ENCODE assay signal across 25 cellular contexts in the genomic region with DNA sequence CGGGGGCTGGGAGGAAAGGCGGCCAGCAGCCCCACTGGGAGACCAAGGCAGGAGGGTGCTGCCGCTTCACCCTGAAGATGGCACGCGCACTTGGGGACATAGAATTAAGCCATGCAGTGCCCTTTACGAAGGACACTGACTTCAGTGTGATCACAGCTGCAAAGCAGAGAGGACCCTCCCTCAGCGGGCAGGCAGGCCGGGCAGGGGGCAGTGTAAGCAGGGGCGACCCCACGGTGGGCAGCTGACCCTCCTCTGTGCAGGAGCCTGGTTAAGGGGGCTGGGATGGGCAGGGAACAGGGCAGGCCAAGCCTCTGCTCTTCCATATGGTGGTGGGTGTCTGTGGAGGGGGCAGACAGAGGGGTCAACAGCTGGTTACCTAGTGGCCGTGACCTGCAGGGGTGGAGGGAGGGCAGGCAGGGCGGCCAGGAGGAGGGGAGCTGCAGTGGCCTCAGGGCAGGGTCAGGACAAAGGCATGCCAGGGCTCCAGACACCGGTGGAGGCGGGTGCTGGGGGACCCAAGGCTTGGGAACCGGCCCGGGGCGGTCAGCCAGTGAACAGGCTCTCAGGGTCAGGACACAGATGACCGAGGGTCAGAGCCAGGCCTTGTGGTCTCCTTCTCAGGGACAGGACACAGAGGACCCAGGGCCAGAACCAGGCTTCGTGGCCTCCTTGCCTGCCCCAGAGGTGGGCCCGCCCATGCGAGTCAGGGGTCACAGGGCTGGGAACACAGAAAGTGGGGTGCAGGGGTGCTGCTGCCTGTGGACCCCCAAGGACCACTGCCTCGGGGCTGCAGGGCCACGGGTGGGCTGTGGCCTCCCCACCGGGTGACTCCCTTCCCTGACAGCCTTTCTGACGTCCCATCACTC. TPM values are rescaled to one million over a fixed set of nuclear protein-coding genes. Genes with fewer than 3 reads are reported as not detected.
DNase-seq lines count a peak whose midpoint lies in the region; ATAC-seq and TF ChIP-seq lines count a peak whose summit lies in the region.
"Had no signal": no experiment of that assay in that cellular context is flagged by ENCODE, and none has a peak within 500 bp of the region (broad histone marks: within the 10 kb centered on the region; RNA-seq: fewer than 3 reads in every experiment).

No MANE protein-coding gene starts in this region.

- no peaks in the 10 kb centered on the region for H3K9me3 Mint-ChIP-seq in activated naive CD4-positive, alpha-beta T cell treated with anti-CD3 and anti-CD28 coated beads, Interleukin-2, amount 10 ng/mL, durations not matched to agents 7 days and 5 days
- H3K9me3 Mint-ChIP-seq in nephron (no peaks in the 10 kb centered on the region), type B pancreatic cell (no peaks in the 10 kb centered on the region)
- no peaks in the 10 kb centered on the region for H3K9me3 Mint-ChIP-seq in activated CD4-positive, alpha-beta memory T cell treated with anti-CD3 and anti-CD28 coated beads, Interleukin-2, amount 10 ng/mL, durations not matched to agents 7 days and 5 days
- H3K9me3 Mint-ChIP-seq: H9 had no signal

- peaks cover 59% of the 10 kb centered on the region for H3K27me3 Mint-ChIP-seq in activated naive CD4-positive, alpha-beta T cell treated with anti-CD3 and anti-CD28 coated beads, Interleukin-2, amount 10 ng/mL, durations not matched to agents 7 days and 5 days
- H3K27me3 Mint-ChIP-seq in T-helper 17 cell: no peaks in the 10 kb centered on the region
- peaks cover 43% of the 10 kb centered on the region for H3K27me3 Mint-ChIP-seq in nephron (ENCODE audit: low read depth)
- H3K27me3 Mint-ChIP-seq in type B pancreatic cell: peaks cover 14% of the 10 kb centered on the region
- H3K27me3 Mint-ChIP-seq in activated CD4-positive, alpha-beta memory T cell treated with anti-CD3 and anti-CD28 coated beads, Interleukin-2, amount 10 ng/mL, durations not matched to agents 7 days and 5 days: peaks cover 12% of the 10 kb centered on the region

- ATAC-seq in T-helper 17 cell: no peak
- ATAC-seq: GM12878 had no signal

- CTCF ChIA-PET in activated naive CD4-positive, alpha-beta T cell treated with anti-CD3 and anti-CD28 coated beads, Interleukin-2, amount 10 ng/mL, durations not matched to agents 7 days and 5 days (lab: Charles Lee): interaction anchor here (1.1 kb wide), 1 partner anchor 152 kb away, joined by 3 read pairs; no protein-coding TSS in a partner anchor
- CTCF ChIA-PET in activated CD4-positive, alpha-beta memory T cell treated with anti-CD3 and anti-CD28 coated beads, Interleukin-2, amount 10 ng/mL, durations not matched to agents 7 days and 5 days (lab: Charles Lee): interaction anchor here (1.4 to 1.8 kb wide), 2 partner anchors 22 to 171 kb away, joined by 5 to 7 read pairs; partner anchors contain the start of gene PHRF1

- DNase-seq in activated naive CD4-positive, alpha-beta T cell treated with anti-CD3 and anti-CD28 coated beads, Interleukin-2, amount 10 ng/mL, durations not matched to agents 7 days and 5 days: no peak
- no peak for DNase-seq in activated naive CD4-positive, alpha-beta T cell treated with anti-CD3 and anti-CD28 coated beads, Interleukin-2, amount 50 U/mL, for 16 hours
- no peak for DNase-seq in T-helper 17 cell
- DNase-seq in type B pancreatic cell (ENCODE audit: extremely low spot score, unreplicated experiment): no peak
- DNase-seq in activated effector memory CD4-positive, alpha-beta T cell treated with Interleukin-2 at 50 U/mL for 16 hours: no peak
- DNase-seq in activated CD4-positive, alpha-beta memory T cell treated with anti-CD3 and anti-CD28 coated beads, Interleukin-2, amount 10 ng/mL, durations not matched to agents 7 days and 5 days: no peak
- no peak for DNase-seq in cardiac septum (ENCODE audit: low spot score)
- DNase-seq: AML-193; DMS79; H9; MV-4-11; NCI-H1105 treated with DMSO at 0.1 percent for 48 hours; NCI-H1694; NCI-H2081; NCI-H2171; NCI-H345; NCI-H524; NCI-H774; NK-92 treated with Interleukin-12 subunit alpha and Interleukin-12 subunit beta, amount 100 ng/mL, for 24 hours; SIG-M5; SK-N-SH had no signal

- peak overlapping the region; percentile 3 for H3K4me3 Mint-ChIP-seq in activated naive CD4-positive, alpha-beta T cell treated with anti-CD3 and anti-CD28 coated beads, Interleukin-2, amount 10 ng/mL, durations not matched to agents 7 days and 5 days
- H3K4me3 Mint-ChIP-seq in T-helper 17 cell (peak overlapping the region; percentile 36), nephron (peak overlapping the region in 2 of 3 experiments; percentile 34 to 56), type B pancreatic cell (peak overlapping the region; percentile 39)
- H3K4me3 Mint-ChIP-seq in activated CD4-positive, alpha-beta memory T cell treated with anti-CD3 and anti-CD28 coated beads, Interleukin-2, amount 10 ng/mL, durations not matched to agents 7 days and 5 days: no peak overlapping the region

- POLR2A ChIA-PET in activated CD4-positive, alpha-beta memory T cell treated with anti-CD3 and anti-CD28 coated beads, Interleukin-2, amount 10 ng/mL, durations not matched to agents 7 days and 5 days (lab: Charles Lee): interaction anchor here (2.0 to 5.9 kb wide), 2 partner anchors 15 to 142 kb away, joined by 11 to 25 read pairs; partner anchors contain the start of genes DEAF1 and TMEM80

- H3K4me1 Mint-ChIP-seq in activated naive CD4-positive, alpha-beta T cell treated with anti-CD3 and anti-CD28 coated beads, Interleukin-2, amount 10 ng/mL, durations not matched to agents 7 days and 5 days: peaks cover 7% of the 10 kb centered on the region
- no peaks in the 10 kb centered on the region for H3K4me1 Mint-ChIP-seq in T-helper 17 cell
- H3K4me1 Mint-ChIP-seq in nephron: no peaks in the 10 kb centered on the region
- H3K4me1 Mint-ChIP-seq in type B pancreatic cell (ENCODE audit: unreplicated experiment): no peaks in the 10 kb centered on the region
- peaks cover 4% of the 10 kb centered on the region for H3K4me1 Mint-ChIP-seq in activated CD4-positive, alpha-beta memory T cell treated with anti-CD3 and anti-CD28 coated beads, Interleukin-2, amount 10 ng/mL, durations not matched to agents 7 days and 5 days

- TF ChIP-seq CTCF in nephron (IDR thresholded peaks at IDR 0.05; ENCODE audit: unreplicated experiment in 3 of 3): no peak
- TF ChIP-seq CTCF in type B pancreatic cell (conservative IDR thresholded peaks at IDR 0.05): no peak

- no peaks in the 10 kb centered on the region for H3K36me3 Mint-ChIP-seq in activated naive CD4-positive, alpha-beta T cell treated with anti-CD3 and anti-CD28 coated beads, Interleukin-2, amount 10 ng/mL, durations not matched to agents 7 days and 5 days
- H3K36me3 Mint-ChIP-seq in T-helper 17 cell (ENCODE audit: low read depth): peaks cover 2% of the 10 kb centered on the region
- no peaks in the 10 kb centered on the region for H3K36me3 Mint-ChIP-seq in nephron (ENCODE audit: low read depth)
- no peaks in the 10 kb centered on the region for H3K36me3 Mint-ChIP-seq in type B pancreatic cell
- no peaks in the 10 kb centered on the region for H3K36me3 Mint-ChIP-seq in activated CD4-positive, alpha-beta memory T cell treated with anti-CD3 and anti-CD28 coated beads, Interleukin-2, amount 10 ng/mL, durations not matched to agents 7 days and 5 days (ENCODE audit: low read depth)

- no peak overlapping the region for H3K27ac Mint-ChIP-seq in activated naive CD4-positive, alpha-beta T cell treated with anti-CD3 and anti-CD28 coated beads, Interleukin-2, amount 10 ng/mL, durations not matched to agents 7 days and 5 days
- H3K27ac Mint-ChIP-seq in T-helper 17 cell (peak overlapping the region; percentile 74), nephron (no peak overlapping the region), type B pancreatic cell (no peak overlapping the region)
- no peak overlapping the region for H3K27ac Mint-ChIP-seq in activated CD4-positive, alpha-beta memory T cell treated with anti-CD3 and anti-CD28 coated beads, Interleukin-2, amount 10 ng/mL, durations not matched to agents 7 days and 5 days
- H3K27ac Mint-ChIP-seq: H9 had no signal

- H3K9me3 ChIP-seq in T-helper 17 cell (ENCODE audit: control insufficient read depth, low read length, poor library complexity, severe bottlenecking): no peaks in the 10 kb centered on the region
- H3K9me3 ChIP-seq: SK-N-SH had no signal

- intact Hi-C loops in cardiac septum (cut with DNase I): no loop called here

RNA-seq across cellular contexts. Expression of gene LMNTD2, which starts 7.2 kb away (rescaled TPM):
- total RNA-seq in T-helper 17 cell: 1 to 10 TPM; 3.8 to 6.0 TPM
- 6.7 and 7.2 TPM in 2 replicates for total RNA-seq in type B pancreatic cell (ENCODE audit: low replicate concordance)
- 1 to 10 TPM; 2.5 to 3.2 TPM for total RNA-seq in activated CD4-positive, alpha-beta memory T cell treated with anti-CD3 and anti-CD28 coated beads, Interleukin-2, amount 10 ng/mL, durations not matched to agents 7 days and 5 days
- 0.40 TPM for total RNA-seq in cardiac septum

RNA-seq across cellular contexts. Expression of gene RASSF7, which starts 7.5 kb away (rescaled TPM):
- total RNA-seq in T-helper 17 cell: 10 to 100 TPM; 24.6 to 29.4 TPM
- 35.7 and 75.8 TPM in 2 replicates for total RNA-seq in type B pancreatic cell (ENCODE audit: low replicate concordance)
- total RNA-seq in activated CD4-positive, alpha-beta memory T cell treated with anti-CD3 and anti-CD28 coated beads, Interleukin-2, amount 10 ng/mL, durations not matched to agents 7 days and 5 days: 10 to 100 TPM; 32.7 to 32.8 TPM
- total RNA-seq in cardiac septum: 2.6 TPM

RNA-seq across cellular contexts. Expression of gene LRRC56, which starts 16.0 kb away (rescaled TPM):
- 1 to 10 TPM; 5.7 to 5.8 TPM for total RNA-seq in T-helper 17 cell
- 1.7 and 1.8 TPM in 2 replicates for total RNA-seq in type B pancreatic cell (ENCODE audit: low replicate concordance)
- 1 to 10 TPM; 2.2 to 2.5 TPM for total RNA-seq in activated CD4-positive, alpha-beta memory T cell treated with anti-CD3 and anti-CD28 coated beads, Interleukin-2, amount 10 ng/mL, durations not matched to agents 7 days and 5 days
- total RNA-seq in cardiac septum: 0.38 TPM
- total RNA-seq: A172, HT1080 had no signal

RNA-seq across cellular contexts. Expression of gene HRAS, which starts 17.9 kb away (rescaled TPM):
- total RNA-seq in T-helper 17 cell (10 to 100 TPM; 31.4 TPM), type B pancreatic cell (ENCODE audit: low replicate concordance) (54.6 and 63.1 TPM in 2 replicates), cardiac septum (75.9 TPM)
- total RNA-seq in activated CD4-positive, alpha-beta memory T cell treated with anti-CD3 and anti-CD28 coated beads, Interleukin-2, amount 10 ng/mL, durations not matched to agents 7 days and 5 days: 10 to 100 TPM; 45.1 to 52.5 TPM

RNA-seq across cellular contexts. Expression of gene PHRF1, which starts 23.0 kb away (rescaled TPM):
- 10 to 100 TPM; 36.7 to 44.8 TPM for total RNA-seq in T-helper 17 cell
- 38.7 and 40.8 TPM in 2 replicates for total RNA-seq in type B pancreatic cell (ENCODE audit: low replicate concordance)
- total RNA-seq in activated CD4-positive, alpha-beta memory T cell treated with anti-CD3 and anti-CD28 coated beads, Interleukin-2, amount 10 ng/mL, durations not matched to agents 7 days and 5 days: 10 to 100 TPM; 38.7 to 39.1 TPM
- 20.9 TPM for total RNA-seq in cardiac septum
